ENCODE assay signal across 6 cellular contexts in genomic region chr1:1616838-1617237, GRCh38. TPM values are rescaled to one million over a fixed set of nuclear protein-coding genes. Genes with fewer than 3 reads are reported as not detected.
DNase-seq lines count a peak whose midpoint lies in the region; ATAC-seq lines count a peak whose summit lies in the region.

No MANE protein-coding gene starts in this region.

- no peak overlapping the region for H2AFZ ChIP-seq in Karpas-422 (ENCODE audit: low read length)

- H3K4me1 ChIP-seq in Karpas-422 (ENCODE audit: low read length) (peaks cover 23% of the 10 kb centered on the region), rectal smooth muscle tissue (ENCODE audit: control insufficient read depth, insufficient read depth, low read length) (peaks cover 16% of the 10 kb centered on the region)

- peak overlapping the region; percentile 44 to 78 for H3K27ac Mint-ChIP-seq in effector memory CD8-positive, alpha-beta T cell

- no peaks in the 10 kb centered on the region for H3K27me3 Mint-ChIP-seq in effector memory CD8-positive, alpha-beta T cell

- H3K4me1 Mint-ChIP-seq in effector memory CD8-positive, alpha-beta T cell (ENCODE audit: low read depth in 2 of 2) = peaks cover 21 to 27% of the 10 kb centered on the region in 2 donors

- no peaks in the 10 kb centered on the region for H3K9me3 ChIP-seq in Karpas-422 (ENCODE audit: low read length)

- H3K79me2 ChIP-seq in Karpas-422 (ENCODE audit: low read length) = peaks cover 14% of the 10 kb centered on the region; the same call in 1 of the 2 replicates

- peak overlapping the region; percentile 99 for H3K4me3 ChIP-seq in Karpas-422 (ENCODE audit: low read length)
- H3K4me3 ChIP-seq in rectal smooth muscle tissue (ENCODE audit: low read length) = peak overlapping the region; percentile 95

- peaks cover 33% of the 10 kb centered on the region for H3K36me3 Mint-ChIP-seq in effector memory CD8-positive, alpha-beta T cell (ENCODE audit: insufficient read depth)

- DNase-seq in Karpas-422 (no peak), T1000 (lab: John Stamatoyannopoulos, UW) (no peak)
- no peak for DNase-seq in effector memory CD8-positive, alpha-beta T cell
- no peak for DNase-seq in activated CD4-positive, alpha-beta T cell treated with anti-CD3 and anti-CD28 coated beads, Interleukin-2, amount 50 U/mL, for 48 hours

- H3K4me2 ChIP-seq in Karpas-422 (ENCODE audit: low read depth, low read length, poor library complexity, severe bottlenecking) = peak overlapping the region; percentile 100

- H3K27ac ChIP-seq in Karpas-422 (ENCODE audit: low read length) (no peak overlapping the region), rectal smooth muscle tissue (ENCODE audit: low read depth, low read length) (no peak overlapping the region)

- no peaks in the 10 kb centered on the region for H3K9me3 Mint-ChIP-seq in effector memory CD8-positive, alpha-beta T cell

- H3K9me2 ChIP-seq in Karpas-422 (replicated peaks; ENCODE audit: insufficient read depth, low read length) = no peaks in the 10 kb centered on the region

- H3K27me3 ChIP-seq in Karpas-422 (ENCODE audit: low read length) (no peaks in the 10 kb centered on the region), rectal smooth muscle tissue (ENCODE audit: control insufficient read depth, insufficient read depth, low read length) (no peaks in the 10 kb centered on the region)

- H3K36me3 ChIP-seq in Karpas-422 (ENCODE audit: insufficient read depth, low read length) = no peaks in the 10 kb centered on the region
- peaks cover 3% of the 10 kb centered on the region for H3K36me3 ChIP-seq in rectal smooth muscle tissue (ENCODE audit: control insufficient read depth, insufficient read depth, low read length)

- H4K20me1 ChIP-seq in Karpas-422 (ENCODE audit: insufficient read depth, low read depth, low read length) = peaks cover 27% of the 10 kb centered on the region

- H3K9ac ChIP-seq in Karpas-422 (ENCODE audit: low read length) (peak overlapping the region; percentile 100), rectal smooth muscle tissue (ENCODE audit: low read length) (no peak overlapping the region)

- no peak for ATAC-seq in effector memory CD8-positive, alpha-beta T cell (replicated peaks)
- no peak for ATAC-seq in GM18909 (IDR thresholded peaks at IDR 0.05; ENCODE audit: poor library complexity, unreplicated experiment)

- H3K4me3 Mint-ChIP-seq in effector memory CD8-positive, alpha-beta T cell = peak overlapping the region; percentile 71 to 72

RNA-seq across cellular contexts. Expression of gene MIB2, which starts 1.5 kb away (rescaled TPM):
- 24.8 and 54.3 TPM in 2 replicates for total RNA-seq in Karpas-422 (2014; rRNA removed; shearing (Covaris generic); ENCODE audit: low replicate concordance)

RNA-seq across cellular contexts. Expression of gene MMP23B, which starts 15.1 kb away (rescaled TPM):
- total RNA-seq in Karpas-422 (2014; rRNA removed; shearing (Covaris generic); ENCODE audit: low replicate concordance) = 1.3 and 2.7 TPM in 2 replicates

RNA-seq across cellular contexts. Expression of gene FNDC10, which starts 16.9 kb away (rescaled TPM):
- total RNA-seq in Karpas-422 (2014; rRNA removed; shearing (Covaris generic); ENCODE audit: low replicate concordance) = 0.14 TPM in 1 of 2 replicates, not detected in the other

RNA-seq across cellular contexts. Expression of gene CDK11B, which starts 42.0 kb away (rescaled TPM):
- total RNA-seq in Karpas-422 (2014; rRNA removed; shearing (Covaris generic); ENCODE audit: low replicate concordance) = 11.4 and 16.1 TPM in 2 replicates

RNA-seq across cellular contexts. Expression of gene SSU72, which starts 42.2 kb away (rescaled TPM):
- total RNA-seq in Karpas-422 (2014; rRNA removed; shearing (Covaris generic); ENCODE audit: low replicate concordance) = 70.9 and 80.6 TPM in 2 replicates
